ENCODE assay signal across 8 cellular contexts in genomic region chr18:78984941-78985784, GRCh38. TPM values are rescaled to one million over a fixed set of nuclear protein-coding genes. Genes with fewer than 3 reads are reported as not detected.
DNase-seq lines count a peak whose midpoint lies in the region; ATAC-seq and TF ChIP-seq lines count a peak whose summit lies in the region.
"Had no signal": no experiment of that assay in that cellular context is flagged by ENCODE, and none has a peak within 500 bp of the region (broad histone marks: within the 10 kb centered on the region; RNA-seq: fewer than 3 reads in every experiment).

No MANE protein-coding gene starts in this region.

- H3K27ac Mint-ChIP-seq in endodermal cell: peak overlapping the region; percentile 37

- DNase-seq in NCI-H774 (lab: John Stamatoyannopoulos, UW) (peak; percentile 84), endodermal cell (peak; percentile 92), posterior vena cava (ENCODE audit: low spot score) (peak; percentile 62), testis (no peak), occipital lobe (lab: John Stamatoyannopoulos, UW) (no peak)

- peak overlapping the region; percentile 45 for H3K4me3 Mint-ChIP-seq in endodermal cell

- H3K9me3 ChIP-seq in endodermal cell (ENCODE audit: control insufficient read depth, low read length): no peaks in the 10 kb centered on the region
- H3K9me3 ChIP-seq in testis: no peaks in the 10 kb centered on the region

- peaks cover 9% of the 10 kb centered on the region for H3K4me1 ChIP-seq in endodermal cell (ENCODE audit: control insufficient read depth, insufficient read depth, low read length)
- H3K4me1 ChIP-seq in testis: no peaks in the 10 kb centered on the region

- intact Hi-C loops in posterior vena cava (cut with DNase I): no loop called here
- intact Hi-C loops in testis (cut with DNase I; ENCODE audit: low total_unique reads): no loop called here

- TF ChIP-seq POLR2A in testis (IDR thresholded peaks at IDR 0.05): no peak

- H3K27me3 ChIP-seq in endodermal cell (ENCODE audit: control insufficient read depth, insufficient read depth, low read length, poor library complexity, severe bottlenecking) (peaks cover 4% of the 10 kb centered on the region), testis (no peaks in the 10 kb centered on the region)

- peak; percentile 41; the same call in 1 of the 2 replicates for TF ChIP-seq CTCF in GM12874 (IDR thresholded peaks at IDR 0.05; ENCODE audit: insufficient read depth, low read depth, low read length)
- peak; percentile 79 for TF ChIP-seq CTCF in endodermal cell (conservative IDR thresholded peaks at IDR 0.05)
- TF ChIP-seq CTCF in testis (IDR thresholded peaks at IDR 0.05): peak in 1 of 3 experiments; percentile 12

- no peaks in the 10 kb centered on the region for H3K36me3 Mint-ChIP-seq in endodermal cell (ENCODE audit: low read depth)

- ATAC-seq in HG02884 (IDR thresholded peaks at IDR 0.05; ENCODE audit: unreplicated experiment): peak; percentile 68

- H3K4me1 Mint-ChIP-seq in endodermal cell: peaks cover 64% of the 10 kb centered on the region

- 28 to 35% methylated on average over 14 to 30 of the region's 30 CpGs for WGBS in endodermal cell (ENCODE audit: insufficient coverage in 1 of 2, insufficient read length in 1 of 2), 2 experiments
- 39 to 40% methylated on average over 30 of the region's 30 CpGs for WGBS in testis, 2 donors

- H3K27me3 Mint-ChIP-seq in endodermal cell (ENCODE audit: insufficient read depth): no peaks in the 10 kb centered on the region

- H3K9me3 Mint-ChIP-seq in endodermal cell: no peaks in the 10 kb centered on the region

- H3K27ac ChIP-seq in endodermal cell (ENCODE audit: low read depth, low read length) (no peak overlapping the region), testis (no peak overlapping the region)
- H3K27ac ChIP-seq: SK-N-MC had no signal

- peak overlapping the region; percentile 14 for H3K9ac ChIP-seq in endodermal cell (ENCODE audit: extremely low read depth, low read length, poor library complexity, severe bottlenecking)

- no peaks in the 10 kb centered on the region for H3K36me3 ChIP-seq in endodermal cell (ENCODE audit: control insufficient read depth, insufficient read depth, low read length)
- no peaks in the 10 kb centered on the region for H3K36me3 ChIP-seq in testis (ENCODE audit: low read depth, missing control alignments)

- H3K4me3 ChIP-seq in endodermal cell (ENCODE audit: low read length) (peak overlapping the region; percentile 75), testis (no peak overlapping the region)
- H3K4me3 ChIP-seq: SK-N-MC had no signal

RNA-seq across cellular contexts. Expression of gene SALL3, which starts 5.5 kb away (rescaled TPM):
- total RNA-seq in endodermal cell (10 to 100 TPM in 1 of 2 donors, 1 to 10 TPM in 1; 9.5 to 36.4 TPM), posterior vena cava (not detected), testis (10 to 100 TPM in 1 of 2 donors, 1 to 10 TPM in 1; 8.3 to 15.2 TPM), occipital lobe (7.6 TPM)
- 12.0 TPM for polyA plus RNA-seq in endodermal cell (2013, experiment 1 of 2)
- 10.5 TPM for polyA plus RNA-seq in endodermal cell (2013, experiment 2 of 2)
- 1.9 TPM for polyA plus RNA-seq in testis (ENCODE audit: insufficient read depth, low read depth, low replicate concordance)

Comparison
In these comparisons a context has a peak if more than half of its experiments do, and no peak if none do; other contexts are left out.
1. DNase-seq: peak in NCI-H774 (single experiment), endodermal cell (single experiment) and posterior vena cava (single experiment); none in testis (single experiment) and occipital lobe (single experiment).